29 cellular contexts compared by ENCODE assay signal in genomic region chr10:58362026-58362799, GRCh38. TPM values are rescaled to one million over a fixed set of nuclear protein-coding genes. Genes with fewer than 3 reads are reported as not detected.
A peak's percentile ranks its signal among the peaks of the same experiment; 100 is the strongest.
DNase-seq lines count a peak whose midpoint lies in the region; ATAC-seq and TF ChIP-seq lines count a peak whose summit lies in the region.
"Had no signal": no experiment of that assay in that cellular context is flagged by ENCODE, and none has a peak within 500 bp of the region (broad histone marks: within the 10 kb centered on the region; RNA-seq: fewer than 3 reads in every experiment).

No MANE protein-coding gene starts in this region.

- ATAC-seq in IMR-90 (ENCODE audit: low read depth) = no peak
- peak; percentile 61; the same call in 2 of the 3 replicates for ATAC-seq in RWPE2 (ENCODE audit: low read depth)
- ATAC-seq: activated CD8-positive, alpha-beta T cell treated with anti-CD3 and anti-CD28 coated beads for 36 hours; naive thymus-derived CD8-positive, alpha-beta T cell had no signal

- H3K79me1 ChIP-seq in IMR-90 (ENCODE audit: low read depth in 1 of 2, low read length in 2 of 2) = peaks cover 6 to 17% of the 10 kb centered on the region in 2 experiments

- H2BK15ac ChIP-seq in IMR-90 (ENCODE audit: low read depth, low read length) = no peak overlapping the region

- DNase-seq in IMR-90 (peak; percentile 26), RWPE2 (ENCODE audit: low spot score) (no peak), fibroblast of the aortic adventitia (ENCODE audit: low read depth) (peak; percentile 19), GM19240 (ENCODE audit: insufficient read length, low spot score) (no peak), NCI-H524 (lab: John Stamatoyannopoulos, UW) (no peak)
- no peak for DNase-seq in activated naive CD4-positive, alpha-beta T cell treated with anti-CD3 and anti-CD28 coated beads for 36 hours
- DNase-seq: activated CD4-positive, alpha-beta T cell treated with anti-CD3 and anti-CD28 coated beads for 1 hour; activated CD8-positive, alpha-beta memory T cell treated with anti-CD3 and anti-CD28 coated beads, Interleukin-2, amount 50 U/mL, for 48 hours; activated CD8-positive, alpha-beta T cell treated with anti-CD3 and anti-CD28 coated beads for 36 hours; activated naive CD4-positive, alpha-beta T cell treated with Interleukin-2 at 50 U/mL for 16 hours; adrenal gland; cerebellar nuclear complex; dorsolateral prefrontal cortex; GM23248; head of caudate nucleus; kidney glomerular epithelial cell; naive thymus-derived CD8-positive, alpha-beta T cell; NCI-H1105 treated with DMSO at 0.1 percent for 48 hours; NCI-H1930; NCI-H526; occipital lobe; OCI-M1; Right ventricle myocardium superior; stimulated activated CD4-positive, alpha-beta T cell treated with anti-CD3 and anti-CD28 coated beads, Interleukin-15, amount 100 ng/mL, for 24 hours; stimulated activated CD4-positive, alpha-beta T cell treated with anti-CD3 and anti-CD28 coated beads, Interleukin-4, amount 100 ng/mL, for 4 hours had no signal

- no peak overlapping the region for H3K4me2 ChIP-seq in IMR-90 (ENCODE audit: low read depth, low read length)

- no peak for TF ChIP-seq RAD21 in IMR-90 (IDR thresholded peaks at IDR 0.05; ENCODE audit: low read length)

- TF ChIP-seq POLR2A in IMR-90 (IDR thresholded peaks at IDR 0.05; ENCODE audit: low read depth, low read length) = no peak

- H3K27ac Mint-ChIP-seq in activated naive CD4-positive, alpha-beta T cell treated with anti-CD3 and anti-CD28 coated beads for 36 hours = no peak overlapping the region
- H3K27ac Mint-ChIP-seq: activated CD8-positive, alpha-beta T cell treated with anti-CD3 and anti-CD28 coated beads for 36 hours; activated T-helper 1 cell treated with anti-CD3 and anti-CD28 coated beads, Interleukin-12 subunit alpha, Interleukin-12 subunit beta, Interleukin-2, Interleukin-4 antibody, amounts not matched to agents 30 ng/mL and 10 ng/mL and 1 ng/mL, durations not matched to agents 14 hours and 24 hours and 36 hours; brain; CD14-positive monocyte; naive thymus-derived CD8-positive, alpha-beta T cell had no signal

- no peak for TF ChIP-seq CTCF in IMR-90 (conservative IDR thresholded peaks at IDR 0.05; ENCODE audit: low read depth, low read length)
- TF ChIP-seq CTCF in RWPE2 (IDR thresholded peaks at IDR 0.05; ENCODE audit: poor library complexity, severe bottlenecking) = no peak
- no peak for TF ChIP-seq CTCF in fibroblast of the aortic adventitia (IDR thresholded peaks at IDR 0.05; ENCODE audit: insufficient read depth, low read length)

- intact Hi-C loops in IMR-90 (cut with micrococcal nuclease) = no loop called here
- intact Hi-C loops in activated naive CD4-positive, alpha-beta T cell treated with anti-CD3 and anti-CD28 coated beads for 36 hours (cut with micrococcal nuclease) = no loop called here

- H3K9me3 Mint-ChIP-seq in activated naive CD4-positive, alpha-beta T cell treated with anti-CD3 and anti-CD28 coated beads for 36 hours = no peaks in the 10 kb centered on the region
- H3K9me3 Mint-ChIP-seq: activated CD8-positive, alpha-beta T cell treated with anti-CD3 and anti-CD28 coated beads for 36 hours; activated T-helper 1 cell treated with anti-CD3 and anti-CD28 coated beads, Interleukin-12 subunit alpha, Interleukin-12 subunit beta, Interleukin-2, Interleukin-4 antibody, amounts not matched to agents 30 ng/mL and 10 ng/mL and 1 ng/mL, durations not matched to agents 14 hours and 24 hours and 36 hours; brain; naive thymus-derived CD8-positive, alpha-beta T cell had no signal

- no TSS peak for BruUV-seq in IMR-90 (replicated peaks; lab: Mats Ljungman, UMichigan)

- no peak overlapping the region for H2AK5ac ChIP-seq in IMR-90 (ENCODE audit: low read depth, low read length)

- no peak overlapping the region for H3K23ac ChIP-seq in IMR-90 (ENCODE audit: low read depth, low read length)

- no peaks in the 10 kb centered on the region; the same call in 1 of the 2 replicates for H3K36me3 ChIP-seq in IMR-90 (ENCODE audit: control insufficient read depth, insufficient read depth, low read length)
- 0 out of 2 replicates have a peak, but pooled peaks cover 13% of the 10 kb centered on the region for H3K36me3 ChIP-seq in RWPE2 (ENCODE audit: low read depth)
- peaks cover 0 to 15% (median 4%) of the 10 kb centered on the region in 5 donors for H3K36me3 ChIP-seq in subcutaneous abdominal adipose tissue (ENCODE audit: control insufficient read depth in 5 of 5, insufficient read depth in 5 of 5, low read length in 5 of 5)
- H3K36me3 ChIP-seq: adrenal gland had no signal

- no peak overlapping the region for H4K5ac ChIP-seq in IMR-90 (ENCODE audit: low read depth, low read length)

- H4K20me1 ChIP-seq in IMR-90 (ENCODE audit: insufficient read depth, low read length) = peaks cover 4% of the 10 kb centered on the region; the same call in 1 of the 2 replicates

- in situ Hi-C loops in IMR-90 (cut with MboI; ENCODE audit: low sequenced_read_pairs) = no loop called here

- H2AFZ ChIP-seq in IMR-90 (replicated peaks; ENCODE audit: low read length, poor library complexity) = no peak overlapping the region
- H2AFZ ChIP-seq: GM23248 had no signal

- H3K4me3 ChIP-seq in IMR-90 (ENCODE audit: insufficient read depth, low read depth, low read length) = no peak overlapping the region
- H3K4me3 ChIP-seq in RWPE2 (ENCODE audit: severe bottlenecking) = no peak overlapping the region
- no peak overlapping the region for H3K4me3 ChIP-seq in fibroblast of the aortic adventitia (ENCODE audit: low read depth, low read length)
- no peak overlapping the region for H3K4me3 ChIP-seq in subcutaneous abdominal adipose tissue (ENCODE audit: low read depth in 1 of 5, low read length in 5 of 5)
- H3K4me3 ChIP-seq: adrenal gland, dorsolateral prefrontal cortex, GM23248 had no signal

- no peak overlapping the region for H3K4me3 Mint-ChIP-seq in activated naive CD4-positive, alpha-beta T cell treated with anti-CD3 and anti-CD28 coated beads for 36 hours
- H3K4me3 Mint-ChIP-seq: activated CD8-positive, alpha-beta T cell treated with anti-CD3 and anti-CD28 coated beads for 36 hours; activated T-helper 1 cell treated with anti-CD3 and anti-CD28 coated beads, Interleukin-12 subunit alpha, Interleukin-12 subunit beta, Interleukin-2, Interleukin-4 antibody, amounts not matched to agents 30 ng/mL and 10 ng/mL and 1 ng/mL, durations not matched to agents 14 hours and 24 hours and 36 hours; brain; CD14-positive monocyte; naive thymus-derived CD8-positive, alpha-beta T cell had no signal

- no peaks in the 10 kb centered on the region for H3K27me3 Mint-ChIP-seq in activated naive CD4-positive, alpha-beta T cell treated with anti-CD3 and anti-CD28 coated beads for 36 hours (ENCODE audit: low read depth)
- H3K27me3 Mint-ChIP-seq: activated CD8-positive, alpha-beta T cell treated with anti-CD3 and anti-CD28 coated beads for 36 hours; brain; naive thymus-derived CD8-positive, alpha-beta T cell had no signal

- no CpG with 5 or more reads among the region's 2 CpGs for WGBS in IMR-90 (ENCODE audit: extremely low coverage in 2 of 2, insufficient read length in 1 of 2), 2 experiments

- no peak overlapping the region for H4K91ac ChIP-seq in IMR-90 (ENCODE audit: insufficient read depth, low read depth, low read length)

- H3K36me3 Mint-ChIP-seq in activated naive CD4-positive, alpha-beta T cell treated with anti-CD3 and anti-CD28 coated beads for 36 hours (ENCODE audit: low read depth) = peaks cover 12% of the 10 kb centered on the region

- POLR2A ChIA-PET in IMR-90 (lab: Charles Lee; ENCODE audit: unreplicated experiment) = no interaction called here

- H2AK9ac ChIP-seq in IMR-90 (replicated peaks; ENCODE audit: low read depth, low read length, poor library complexity) = no peak overlapping the region

- CTCF ChIA-PET in IMR-90 (lab: Yijun Ruan, JAX) = no interaction called here
- CTCF ChIA-PET in activated naive CD4-positive, alpha-beta T cell treated with anti-CD3 and anti-CD28 coated beads for 36 hours (lab: Charles Lee) = interaction anchor here (0.5 kb wide), 1 partner anchor 530 kb away, joined by 4 read pairs; no protein-coding TSS in a partner anchor

- H3K27ac ChIP-seq in IMR-90 (ENCODE audit: insufficient read depth, low read length) = no peak overlapping the region
- H3K27ac ChIP-seq in RWPE2 (ENCODE audit: poor library complexity, severe bottlenecking) = peak overlapping the region; percentile 35
- H3K27ac ChIP-seq in subcutaneous abdominal adipose tissue (ENCODE audit: low read depth, low read length) = peak overlapping the region; percentile 62
- H3K27ac ChIP-seq: dorsolateral prefrontal cortex, GM23248 had no signal

- H3K9ac ChIP-seq in IMR-90 (ENCODE audit: low read depth, low read length) (no peak overlapping the region), subcutaneous abdominal adipose tissue (ENCODE audit: low read length in 5 of 5) (no peak overlapping the region)
- H3K9ac ChIP-seq: GM23248 had no signal

- H2BK20ac ChIP-seq in IMR-90 (ENCODE audit: low read depth, low read length) = no peak overlapping the region

- dilution Hi-C loops in IMR-90 (cut with HindIII; ENCODE audit: low sequenced_read_pairs, unreplicated experiment) = no loop called here

- H3K4ac ChIP-seq in IMR-90 (ENCODE audit: low read depth, low read length) = no peak overlapping the region

- H2BK120ac ChIP-seq in IMR-90 (ENCODE audit: low read depth, low read length) = no peak overlapping the region

- peaks cover 22% of the 10 kb centered on the region for H3K4me1 Mint-ChIP-seq in activated naive CD4-positive, alpha-beta T cell treated with anti-CD3 and anti-CD28 coated beads for 36 hours (ENCODE audit: low read depth)

- H2BK5ac ChIP-seq in IMR-90 (ENCODE audit: low read depth, low read length, poor library complexity, severe bottlenecking) = no peak overlapping the region

- H3K9me3 ChIP-seq in IMR-90 (ENCODE audit: control insufficient read depth, insufficient read depth, low read length) (no peaks in the 10 kb centered on the region), RWPE2 (ENCODE audit: severe bottlenecking) (no peaks in the 10 kb centered on the region), subcutaneous abdominal adipose tissue (ENCODE audit: control insufficient read depth in 5 of 5, low read length in 5 of 5) (no peaks in the 10 kb centered on the region)
- H3K9me3 ChIP-seq: adrenal gland had no signal

- H3K14ac ChIP-seq in IMR-90 (replicated peaks; ENCODE audit: low read depth, low read length) = no peak overlapping the region

- no peak overlapping the region for H3K18ac ChIP-seq in IMR-90 (ENCODE audit: low read depth, low read length)

- peaks cover 2% of the 10 kb centered on the region for H3K9me1 ChIP-seq in IMR-90 (ENCODE audit: insufficient read depth, low read length)

- no peak overlapping the region for H3K56ac ChIP-seq in IMR-90 (ENCODE audit: extremely low read depth, insufficient read depth, low read length)

- H4K8ac ChIP-seq in IMR-90 (ENCODE audit: low read depth in 2 of 2, low read length in 2 of 2) = no peak overlapping the region

- H3K4me1 ChIP-seq in IMR-90 (ENCODE audit: control insufficient read depth, insufficient read depth, low read length) (0 out of 2 replicates have a peak, but pooled peaks cover 1% of the 10 kb centered on the region), RWPE2 (ENCODE audit: insufficient read depth, poor library complexity, severe bottlenecking) (peaks cover 29% of the 10 kb centered on the region), subcutaneous abdominal adipose tissue (ENCODE audit: control insufficient read depth in 5 of 5, insufficient read depth in 5 of 5, low read length in 5 of 5) (peaks cover 0 to 7% (median 0%) of the 10 kb centered on the region in 5 donors)

- H3K27me3 ChIP-seq in IMR-90 (ENCODE audit: control insufficient read depth, insufficient read depth, low read length) = no peaks in the 10 kb centered on the region
- H3K27me3 ChIP-seq in RWPE2 (ENCODE audit: insufficient read depth, poor library complexity, severe bottlenecking) = no peaks in the 10 kb centered on the region
- H3K27me3 ChIP-seq in subcutaneous abdominal adipose tissue (ENCODE audit: control insufficient read depth in 5 of 5, insufficient read depth in 4 of 5, low read length in 5 of 5) = no peaks in the 10 kb centered on the region
- H3K27me3 ChIP-seq: adrenal gland, dorsolateral prefrontal cortex had no signal

RNA-seq across cellular contexts. Expression of gene TFAM, which starts 23.0 kb away (rescaled TPM):
- total RNA-seq in IMR-90 (2012; rRNA removed) (16.7 and 26.1 TPM in 2 replicates), fibroblast of the aortic adventitia (ENCODE audit: low replicate concordance) (24.9 and 43.7 TPM in 2 replicates)
- polyA plus RNA-seq in IMR-90 (2012; rRNA removed) = 7.6 and 8.7 TPM in 2 replicates
- polyA plus RNA-seq in IMR-90 (2012; cell fraction: cytosol; rRNA removed) = 4.7 and 10.8 TPM in 2 replicates
- 2.5 and 3.7 TPM in 2 replicates for polyA plus RNA-seq in IMR-90 (2012; cell fraction: nucleus; rRNA removed; ENCODE audit: low replicate concordance)
- 10 to 100 TPM; 87.7 to 91.8 TPM for total RNA-seq in activated naive CD4-positive, alpha-beta T cell treated with anti-CD3 and anti-CD28 coated beads for 36 hours

RNA-seq across cellular contexts. Expression of gene UBE2D1, which starts 27.4 kb away (rescaled TPM):
- total RNA-seq in IMR-90 (2012; rRNA removed) (9.1 and 15.8 TPM in 2 replicates), fibroblast of the aortic adventitia (ENCODE audit: low replicate concordance) (5.7 and 25.0 TPM in 2 replicates)
- 9.5 and 9.7 TPM in 2 replicates for polyA plus RNA-seq in IMR-90 (2012; rRNA removed)
- 9.3 and 11.2 TPM in 2 replicates for polyA plus RNA-seq in IMR-90 (2012; cell fraction: cytosol; rRNA removed)
- polyA plus RNA-seq in IMR-90 (2012; cell fraction: nucleus; rRNA removed; ENCODE audit: low replicate concordance) = 2.4 and 6.1 TPM in 2 replicates
- total RNA-seq in activated naive CD4-positive, alpha-beta T cell treated with anti-CD3 and anti-CD28 coated beads for 36 hours = 1 to 10 TPM; 8.7 to 9.3 TPM

Comparison
In these comparisons a context has a peak if more than half of its experiments do, and no peak if none do; other contexts are left out.
1. DNase-seq: peak in IMR-90 (single experiment) and fibroblast of the aortic adventitia (single experiment); none in RWPE2 (single experiment), GM19240 (single experiment), activated naive CD4-positive, alpha-beta T cell treated with anti-CD3 and anti-CD28 coated beads for 36 hours (single experiment) and NCI-H524 (0 of 2).